In genomic region chr15:38253448-38253847, GRCh38 we compare ENCODE assay signal across 8 cellular contexts. TPM values are rescaled to one million over a fixed set of nuclear protein-coding genes. Genes with fewer than 3 reads are reported as not detected.
DNase-seq lines count a peak whose midpoint lies in the region; ATAC-seq and TF ChIP-seq lines count a peak whose summit lies in the region.

No MANE protein-coding gene starts in this region.

- peak overlapping the region; percentile 40 for H3K4me3 Mint-ChIP-seq in activated CD8-positive, alpha-beta T cell treated with anti-CD3 and anti-CD28 coated beads, Interleukin-2, amount 10 ng/mL, durations not matched to agents 7 days and 5 days

- peaks cover 33% of the 10 kb centered on the region for H3K4me1 Mint-ChIP-seq in activated CD8-positive, alpha-beta T cell treated with anti-CD3 and anti-CD28 coated beads, Interleukin-2, amount 10 ng/mL, durations not matched to agents 7 days and 5 days (ENCODE audit: low read depth)

- H3K27ac ChIP-seq in HL-60 (replicated peaks) (no peak overlapping the region), psoas muscle (peak overlapping the region; percentile 93)

- 0 to 1% (median 1%) methylated on average over 5 of the region's 5 CpGs for WGBS in psoas muscle, 3 donors

- TF ChIP-seq CTCF in HL-60 (IDR thresholded peaks at IDR 0.05; ENCODE audit: insufficient read depth, low read length) = no peak
- no peak for TF ChIP-seq CTCF in foreskin fibroblast (IDR thresholded peaks at IDR 0.05; ENCODE audit: low read depth, low read length)
- no peak for TF ChIP-seq CTCF in psoas muscle (IDR thresholded peaks at IDR 0.05)

- no peaks in the 10 kb centered on the region for H3K36me3 ChIP-seq in psoas muscle (ENCODE audit: insufficient read depth in 1 of 2, low read depth in 1 of 2)

- no peak overlapping the region for H3K27ac Mint-ChIP-seq in activated CD8-positive, alpha-beta T cell treated with anti-CD3 and anti-CD28 coated beads, Interleukin-2, amount 10 ng/mL, durations not matched to agents 7 days and 5 days

- H3K9me3 Mint-ChIP-seq in activated CD8-positive, alpha-beta T cell treated with anti-CD3 and anti-CD28 coated beads, Interleukin-2, amount 10 ng/mL, durations not matched to agents 7 days and 5 days (ENCODE audit: insufficient read depth) = no peaks in the 10 kb centered on the region

- ATAC-seq in activated CD8-positive, alpha-beta T cell treated with anti-CD3 and anti-CD28 coated beads, Interleukin-2, amount 10 ng/mL, durations not matched to agents 7 days and 5 days = no peak
- ATAC-seq in psoas muscle (no peak), GM19324 (IDR thresholded peaks at IDR 0.05; ENCODE audit: low FRiP score, unreplicated experiment) (no peak), HG03097 (IDR thresholded peaks at IDR 0.05; ENCODE audit: low FRiP score, unreplicated experiment) (no peak)

- DNase-seq in Ammon's horn (ENCODE audit: low spot score) = peak; percentile 22
- peak in 1 of 2 experiments; percentile 50 for DNase-seq in HL-60 (ENCODE audit: low read depth in 1 of 2, low spot score in 1 of 2)
- DNase-seq in activated CD8-positive, alpha-beta T cell treated with anti-CD3 and anti-CD28 coated beads, Interleukin-2, amount 10 ng/mL, durations not matched to agents 7 days and 5 days = no peak
- peak; percentile 64 to 77 for DNase-seq in foreskin fibroblast
- DNase-seq in psoas muscle = no peak
- DNase-seq in NCI-H774 (lab: John Stamatoyannopoulos, UW) = no peak

- H3K4me1 ChIP-seq in psoas muscle = peaks cover 3% of the 10 kb centered on the region

- POLR2A ChIA-PET in activated CD8-positive, alpha-beta T cell treated with anti-CD3 and anti-CD28 coated beads, Interleukin-2, amount 10 ng/mL, durations not matched to agents 7 days and 5 days (lab: Charles Lee) = interaction anchor here (0.7 kb wide), 1 partner anchor 1547 kb away, joined by 3 read pairs; no protein-coding TSS in a partner anchor

- H3K36me3 Mint-ChIP-seq in activated CD8-positive, alpha-beta T cell treated with anti-CD3 and anti-CD28 coated beads, Interleukin-2, amount 10 ng/mL, durations not matched to agents 7 days and 5 days (ENCODE audit: low read depth) = no peaks in the 10 kb centered on the region

- H3K9me3 ChIP-seq in psoas muscle = no peaks in the 10 kb centered on the region

- CTCF ChIA-PET in activated CD8-positive, alpha-beta T cell treated with anti-CD3 and anti-CD28 coated beads, Interleukin-2, amount 10 ng/mL, durations not matched to agents 7 days and 5 days (lab: Charles Lee) = interaction anchor here (1.0 kb wide), 1 partner anchor 187 kb away, joined by 3 read pairs; no protein-coding TSS in a partner anchor

- H3K27me3 Mint-ChIP-seq in activated CD8-positive, alpha-beta T cell treated with anti-CD3 and anti-CD28 coated beads, Interleukin-2, amount 10 ng/mL, durations not matched to agents 7 days and 5 days (ENCODE audit: low read depth) = peaks cover 58% of the 10 kb centered on the region

- H3K4me3 ChIP-seq in HL-60 (replicated peaks; ENCODE audit: insufficient read depth, low read length) (peak overlapping the region; percentile 85), foreskin fibroblast (ENCODE audit: low read depth in 1 of 2, low read length in 2 of 2) (peak overlapping the region; percentile 66 to 91), psoas muscle (peak overlapping the region; percentile 90)

- intact Hi-C loops in psoas muscle (cut with DNase I) = loop anchor here in 1 of 2 donors (5.0 to 10.0 kb wide), 4 partner anchors 54 to 181 kb away; no protein-coding TSS in a partner anchor

- H3K27me3 ChIP-seq in HL-60 (ENCODE audit: insufficient read depth, poor library complexity, severe bottlenecking) = peaks cover 14% of the 10 kb centered on the region
- no peaks in the 10 kb centered on the region for H3K27me3 ChIP-seq in psoas muscle (ENCODE audit: insufficient read depth in 3 of 3, low read length in 2 of 3)

RNA-seq across cellular contexts. Expression of gene SPRED1, which starts 0.8 kb away (rescaled TPM):
- under 1 TPM; 0.31 to 0.79 TPM for total RNA-seq in activated CD8-positive, alpha-beta T cell treated with anti-CD3 and anti-CD28 coated beads, Interleukin-2, amount 10 ng/mL, durations not matched to agents 7 days and 5 days
- total RNA-seq in psoas muscle = 1 to 10 TPM; 4.2 to 7.1 (median 5.7) TPM
- polyA plus RNA-seq in psoas muscle = 1 to 10 TPM in 2 of 3 donors, under 1 TPM in 1; 0.98 to 2.0 (median 1.8) TPM

Comparison
In these comparisons a context has a peak if more than half of its experiments do, and no peak if none do; other contexts are left out.
1. DNase-seq: peak in Ammon's horn (single experiment) and foreskin fibroblast (2 of 2); none in activated CD8-positive, alpha-beta T cell treated with anti-CD3 and anti-CD28 coated beads, Interleukin-2, amount 10 ng/mL, durations not matched to agents 7 days and 5 days (single experiment), psoas muscle (0 of 2) and NCI-H774 (single experiment).
2. Peak in every context shown above with its lines, with median percentiles within 50 percentile points of each other: H3K4me3 ChIP-seq.